In the genomic region with DNA sequence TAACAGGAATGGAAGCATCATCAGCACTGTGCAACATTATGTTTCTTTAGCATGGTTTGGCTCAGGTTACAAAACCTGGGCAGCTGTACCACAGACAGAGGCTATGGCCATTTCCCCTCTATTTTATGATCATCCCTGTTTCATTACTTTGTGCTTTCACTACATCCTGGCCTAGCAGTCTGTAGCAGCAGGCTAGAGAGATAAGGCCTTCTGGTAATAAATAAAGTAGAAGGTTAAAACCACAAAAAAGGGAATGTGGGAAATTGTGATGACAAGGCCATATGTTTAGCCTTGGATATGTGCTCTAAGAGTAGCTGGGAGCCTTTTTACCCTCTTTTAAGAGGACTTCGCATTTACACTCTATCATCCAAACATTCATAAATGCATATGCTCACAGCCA, we compare ENCODE assay signal across 15 cellular contexts.
DNase-seq lines count a peak whose midpoint lies in the region; ATAC-seq, FAIRE-seq and TF ChIP-seq lines count a peak whose summit lies in the region.
"Had no signal": no experiment of that assay in that cellular context is flagged by ENCODE, and none has a peak within 500 bp of the region (broad histone marks: within the 10 kb centered on the region; RNA-seq: fewer than 3 reads in every experiment).

No MANE protein-coding gene starts in this region.

- H3K9me2 ChIP-seq in MM.1S (replicated peaks; ENCODE audit: insufficient read depth, low read length): no peaks in the 10 kb centered on the region

- POLR2A ChIA-PET in naive thymus-derived CD4-positive, alpha-beta T cell (lab: Charles Lee): no interaction called here

- H2AFZ ChIP-seq in MM.1S (ENCODE audit: low read length): no peak overlapping the region

- peaks cover 19% of the 10 kb centered on the region for H3K4me1 ChIP-seq in MM.1S (ENCODE audit: low read length)
- no peaks in the 10 kb centered on the region for H3K4me1 ChIP-seq in naive thymus-derived CD4-positive, alpha-beta T cell (ENCODE audit: control insufficient read depth in 2 of 2, insufficient read depth in 2 of 2, low read length in 2 of 2)
- H3K4me1 ChIP-seq: esophagus squamous epithelium had no signal

- no peaks in the 10 kb centered on the region for H3K27me3 ChIP-seq in MM.1S (replicated peaks; ENCODE audit: insufficient read depth, low read length)
- H3K27me3 ChIP-seq in naive thymus-derived CD4-positive, alpha-beta T cell (ENCODE audit: control insufficient read depth in 2 of 2, insufficient read depth in 2 of 2, low read length in 2 of 2): no peaks in the 10 kb centered on the region
- H3K27me3 ChIP-seq: esophagus squamous epithelium had no signal

- H3K4me3 Mint-ChIP-seq in naive thymus-derived CD4-positive, alpha-beta T cell: no peak overlapping the region
- no peak overlapping the region for H3K4me3 Mint-ChIP-seq in progenitor cell of endocrine pancreas (ENCODE audit: low read depth)
- no peak overlapping the region for H3K4me3 Mint-ChIP-seq in activated naive CD8-positive, alpha-beta T cell treated with anti-CD3 and anti-CD28 coated beads, Interleukin-2, amount 50 U/mL, for 24 hours

- no peaks in the 10 kb centered on the region for H3K79me2 ChIP-seq in MM.1S (ENCODE audit: low read length)

- H3K27ac ChIP-seq in MM.1S (ENCODE audit: low read length): peak overlapping the region; percentile 74
- H3K27ac ChIP-seq in naive thymus-derived CD4-positive, alpha-beta T cell (ENCODE audit: low read depth, low read length): no peak overlapping the region
- H3K27ac ChIP-seq: esophagus squamous epithelium, thoracic aorta had no signal

- H3F3A ChIP-seq in MM.1S (ENCODE audit: insufficient read depth, low read length): peaks cover 16% of the 10 kb centered on the region

- H3K4me1 Mint-ChIP-seq in naive thymus-derived CD4-positive, alpha-beta T cell: peaks cover 0 to 4% (median 0%) of the 10 kb centered on the region in 7 donors
- no peaks in the 10 kb centered on the region for H3K4me1 Mint-ChIP-seq in progenitor cell of endocrine pancreas (ENCODE audit: low read depth)
- H3K4me1 Mint-ChIP-seq in activated naive CD8-positive, alpha-beta T cell treated with anti-CD3 and anti-CD28 coated beads, Interleukin-2, amount 50 U/mL, for 24 hours: peaks cover 2% of the 10 kb centered on the region

- intact Hi-C loops in naive thymus-derived CD4-positive, alpha-beta T cell (cut with micrococcal nuclease): no loop called here

- no peak overlapping the region for H3K9ac ChIP-seq in MM.1S (ENCODE audit: low read length)

- no peaks in the 10 kb centered on the region for H3K9me3 ChIP-seq in MM.1S (replicated peaks; ENCODE audit: insufficient read depth, low read length)
- H3K9me3 ChIP-seq in naive thymus-derived CD4-positive, alpha-beta T cell (ENCODE audit: control insufficient read depth in 2 of 3, low read length in 3 of 3): no peaks in the 10 kb centered on the region
- H3K9me3 ChIP-seq: esophagus squamous epithelium, thoracic aorta had no signal

- H3K9me3 Mint-ChIP-seq in naive thymus-derived CD4-positive, alpha-beta T cell: no peaks in the 10 kb centered on the region
- H3K9me3 Mint-ChIP-seq in progenitor cell of endocrine pancreas (ENCODE audit: low read depth): no peaks in the 10 kb centered on the region
- no peaks in the 10 kb centered on the region for H3K9me3 Mint-ChIP-seq in activated naive CD8-positive, alpha-beta T cell treated with anti-CD3 and anti-CD28 coated beads, Interleukin-2, amount 50 U/mL, for 24 hours

- H3K27me3 Mint-ChIP-seq in naive thymus-derived CD4-positive, alpha-beta T cell: no peaks in the 10 kb centered on the region
- no peaks in the 10 kb centered on the region for H3K27me3 Mint-ChIP-seq in progenitor cell of endocrine pancreas
- H3K27me3 Mint-ChIP-seq in activated naive CD8-positive, alpha-beta T cell treated with anti-CD3 and anti-CD28 coated beads, Interleukin-2, amount 50 U/mL, for 24 hours: no peaks in the 10 kb centered on the region

- TF ChIP-seq CTCF in MM.1S (IDR thresholded peaks at IDR 0.05; ENCODE audit: low read length) (no peak), progenitor cell of endocrine pancreas (IDR thresholded peaks at IDR 0.05; ENCODE audit: unreplicated experiment) (no peak), D721Med (IDR thresholded peaks at IDR 0.05; ENCODE audit: insufficient read depth, missing control alignments) (no peak)

- ATAC-seq in GM19328 (IDR thresholded peaks at IDR 0.05; ENCODE audit: unreplicated experiment) (peak; percentile 30), HG02798 (IDR thresholded peaks at IDR 0.05; ENCODE audit: poor library complexity, unreplicated experiment) (peak; percentile 27)
- no peak for ATAC-seq in naive thymus-derived CD4-positive, alpha-beta T cell
- ATAC-seq in activated naive CD8-positive, alpha-beta T cell treated with anti-CD3 and anti-CD28 coated beads, Interleukin-2, amount 50 U/mL, for 24 hours: no peak
- ATAC-seq: PC-3 had no signal

- H3K4me3 ChIP-seq in MM.1S (ENCODE audit: low read length): no peak overlapping the region
- no peak overlapping the region for H3K4me3 ChIP-seq in naive thymus-derived CD4-positive, alpha-beta T cell (ENCODE audit: low read length)
- H3K4me3 ChIP-seq: esophagus squamous epithelium, thoracic aorta had no signal

- CTCF ChIA-PET in naive thymus-derived CD4-positive, alpha-beta T cell (lab: Charles Lee): no interaction called here

- no peak for FAIRE-seq in D721Med (lab: Jason Lieb, UNC)
- FAIRE-seq: bronchial epithelial cell, keratinocyte, TTC549 had no signal

- no peak overlapping the region for H3K27ac Mint-ChIP-seq in naive thymus-derived CD4-positive, alpha-beta T cell
- no peak overlapping the region for H3K27ac Mint-ChIP-seq in progenitor cell of endocrine pancreas
- no peak overlapping the region for H3K27ac Mint-ChIP-seq in activated naive CD8-positive, alpha-beta T cell treated with anti-CD3 and anti-CD28 coated beads, Interleukin-2, amount 50 U/mL, for 24 hours

- H3K4me2 ChIP-seq in MM.1S (ENCODE audit: low read depth, low read length): peak overlapping the region; percentile 54; the same call in 1 of the 2 replicates

- no peaks in the 10 kb centered on the region for H3K36me3 Mint-ChIP-seq in naive thymus-derived CD4-positive, alpha-beta T cell
- no peaks in the 10 kb centered on the region for H3K36me3 Mint-ChIP-seq in progenitor cell of endocrine pancreas (ENCODE audit: insufficient read depth)
- H3K36me3 Mint-ChIP-seq in activated naive CD8-positive, alpha-beta T cell treated with anti-CD3 and anti-CD28 coated beads, Interleukin-2, amount 50 U/mL, for 24 hours (ENCODE audit: low read depth): no peaks in the 10 kb centered on the region

- peak; percentile 57 for DNase-seq in A172 (ENCODE audit: low spot score)
- peak; percentile 48 for DNase-seq in MM.1S
- DNase-seq in naive thymus-derived CD4-positive, alpha-beta T cell: no peak
- no peak for DNase-seq in progenitor cell of endocrine pancreas (ENCODE audit: low spot score, unreplicated experiment)
- DNase-seq in activated naive CD8-positive, alpha-beta T cell treated with anti-CD3 and anti-CD28 coated beads, Interleukin-2, amount 50 U/mL, for 24 hours: no peak
- DNase-seq in D721Med (ENCODE audit: insufficient read length, low spot score): no peak
- DNase-seq: activated T-cell treated with anti-CD3 and anti-CD28 coated beads, Interleukin-2, amount 50 U/mL, for 1 hour; esophagus squamous epithelium; PC-3 had no signal

- no peaks in the 10 kb centered on the region for H3K36me3 ChIP-seq in MM.1S (replicated peaks; ENCODE audit: insufficient read depth, low read length)
- H3K36me3 ChIP-seq in naive thymus-derived CD4-positive, alpha-beta T cell (ENCODE audit: control insufficient read depth in 2 of 3, insufficient read depth in 3 of 3, low read length in 3 of 3): no peaks in the 10 kb centered on the region
- H3K36me3 ChIP-seq: esophagus squamous epithelium, thoracic aorta had no signal

- H4K20me1 ChIP-seq in MM.1S (ENCODE audit: insufficient read depth, low read length): no peaks in the 10 kb centered on the region

Comparison
In these comparisons a context has a peak if more than half of its experiments do, and no peak if none do; other contexts are left out.
1. DNase-seq: peak in A172 (single experiment) and MM.1S (single experiment); none in naive thymus-derived CD4-positive, alpha-beta T cell (0 of 9), progenitor cell of endocrine pancreas (single experiment), activated naive CD8-positive, alpha-beta T cell treated with anti-CD3 and anti-CD28 coated beads, Interleukin-2, amount 50 U/mL, for 24 hours (single experiment) and D721Med (single experiment).
2. ATAC-seq: peak in GM19328 (single experiment) and HG02798 (single experiment); none in naive thymus-derived CD4-positive, alpha-beta T cell (single experiment) and activated naive CD8-positive, alpha-beta T cell treated with anti-CD3 and anti-CD28 coated beads, Interleukin-2, amount 50 U/mL, for 24 hours (single experiment).